Comparison of ENCODE assay signal across 13 cellular contexts in genomic region chr3:123388050-123388449, GRCh38.
DNase-seq lines count a peak whose midpoint lies in the region; ATAC-seq and TF ChIP-seq lines count a peak whose summit lies in the region.
"Had no signal": no experiment of that assay in that cellular context is flagged by ENCODE, and none has a peak within 500 bp of the region (broad histone marks: within the 10 kb centered on the region; RNA-seq: fewer than 3 reads in every experiment).

No MANE protein-coding gene starts in this region.

- no peaks in the 10 kb centered on the region for H3K36me3 ChIP-seq in gastroesophageal sphincter
- H3K36me3 ChIP-seq in rectal smooth muscle tissue (ENCODE audit: control insufficient read depth, insufficient read depth, low read length), result no peaks in the 10 kb centered on the region
- no peaks in the 10 kb centered on the region for H3K36me3 ChIP-seq in transverse colon
- H3K36me3 ChIP-seq in PC-3 (ENCODE audit: low read depth, low read length), result no peaks in the 10 kb centered on the region

- H3K4me2 ChIP-seq in PC-3 (ENCODE audit: low read length), result no peak overlapping the region
- H3K4me2 ChIP-seq: KMS-11 had no signal

- intact Hi-C loops in transverse colon (cut with DNase I; ENCODE audit: low total_unique reads) (no loop called here), PC-3 (cut with micrococcal nuclease) (no loop called here)

- WGBS in gastroesophageal sphincter (ENCODE audit: low coverage in 1 of 2), 2 donors, result 30 to 52% methylated on average over 8 of the region's 8 CpGs
- 82 to 90% methylated on average over 8 of the region's 8 CpGs for WGBS in transverse colon (ENCODE audit: low coverage in 1 of 2), 2 donors

- CTCF ChIA-PET in PC-3 (lab: Charles Lee), result no interaction called here

- H3K9me2 ChIP-seq in PC-3 (replicated peaks; ENCODE audit: low read length), result no peaks in the 10 kb centered on the region

- DNase-seq in chondrocyte (ENCODE audit: low spot score) (peak; percentile 30), transverse colon (no peak), ecto neural progenitor cell (ENCODE audit: low spot score) (no peak), PC-3 (no peak)
- DNase-seq: CD8-positive, alpha-beta T cell; GF-D8; NCI-H1092 treated with DMSO at 0.1 percent for 48 hours; NCI-H1694 treated with DMSO at 0.1 percent for 48 hours; NCI-H748 treated with DMSO at 0.1 percent for 48 hours had no signal

- POLR2A ChIA-PET in PC-3 (lab: Charles Lee; ENCODE audit: unreplicated experiment), result no interaction called here

- BruUV-seq in PC-3 (replicated peaks; lab: Mats Ljungman, UMichigan), result no TSS peak

- peak overlapping the region; percentile 92 to 99 (median 92) for H3K27ac ChIP-seq in gastroesophageal sphincter
- H3K27ac ChIP-seq in rectal smooth muscle tissue (ENCODE audit: low read depth, low read length), result peak overlapping the region; percentile 97
- peak overlapping the region; percentile 69 to 88 (median 83) for H3K27ac ChIP-seq in transverse colon
- no peak overlapping the region for H3K27ac ChIP-seq in PC-3 (ENCODE audit: low read length)
- H3K27ac ChIP-seq: KMS-11 had no signal

- H2AFZ ChIP-seq in PC-3 (ENCODE audit: low read length), result no peak overlapping the region

- H3K36me3 Mint-ChIP-seq in chondrocyte (ENCODE audit: low read depth), result no peaks in the 10 kb centered on the region
- H3K36me3 Mint-ChIP-seq: CD8-positive, alpha-beta T cell had no signal

- H3K4me1 ChIP-seq in gastroesophageal sphincter (peaks cover 26 to 100% (median 56%) of the 10 kb centered on the region in 3 donors), rectal smooth muscle tissue (ENCODE audit: control insufficient read depth, insufficient read depth, low read length) (peaks cover 83% of the 10 kb centered on the region), transverse colon (peaks cover 5 to 63% (median 26%) of the 10 kb centered on the region in 4 donors), PC-3 (ENCODE audit: insufficient read depth, low read length) (peaks cover 3% of the 10 kb centered on the region; the same call in 1 of the 2 replicates)

- TF ChIP-seq CTCF in chondrocyte (IDR thresholded peaks at IDR 0.05), result no peak
- no peak for TF ChIP-seq CTCF in gastroesophageal sphincter (IDR thresholded peaks at IDR 0.05)
- no peak for TF ChIP-seq CTCF in transverse colon (IDR thresholded peaks at IDR 0.05)
- TF ChIP-seq CTCF in PC-3 (conservative IDR thresholded peaks at IDR 0.05; ENCODE audit: low read depth, low read length), result no peak

- TF ChIP-seq EP300 in gastroesophageal sphincter (IDR thresholded peaks at IDR 0.05) (no peak), transverse colon (IDR thresholded peaks at IDR 0.05; ENCODE audit: low read depth) (no peak)

- peaks cover 64% of the 10 kb centered on the region for H3K4me1 Mint-ChIP-seq in chondrocyte (ENCODE audit: low read depth)

- H3K9ac ChIP-seq in rectal smooth muscle tissue (ENCODE audit: low read length), result no peak overlapping the region
- no peak overlapping the region for H3K9ac ChIP-seq in PC-3 (ENCODE audit: low read length)
- H3K9ac ChIP-seq: KMS-11 had no signal

- H3K27ac Mint-ChIP-seq in chondrocyte (ENCODE audit: unreplicated experiment), result no peak overlapping the region
- H3K27ac Mint-ChIP-seq: CD8-positive, alpha-beta T cell had no signal

- H3K4me3 Mint-ChIP-seq in chondrocyte (ENCODE audit: unreplicated experiment), result no peak overlapping the region
- H3K4me3 Mint-ChIP-seq: CD8-positive, alpha-beta T cell had no signal

- ATAC-seq in gastroesophageal sphincter, result no peak
- ATAC-seq in PC-3, result no peak
- ATAC-seq in GM21360 (IDR thresholded peaks at IDR 0.05; ENCODE audit: unreplicated experiment), result no peak
- ATAC-seq: CD8-positive, alpha-beta T cell had no signal

- no peaks in the 10 kb centered on the region for H4K20me1 ChIP-seq in PC-3 (ENCODE audit: low read length)

- TF ChIP-seq POLR2A in gastroesophageal sphincter (IDR thresholded peaks at IDR 0.05) (no peak), transverse colon (IDR thresholded peaks at IDR 0.05) (no peak)

- no peak overlapping the region for H3K4me3 ChIP-seq in gastroesophageal sphincter
- H3K4me3 ChIP-seq in rectal smooth muscle tissue (ENCODE audit: low read length), result no peak overlapping the region
- H3K4me3 ChIP-seq in transverse colon, result no peak overlapping the region
- H3K4me3 ChIP-seq in PC-3 (ENCODE audit: low read length), result no peak overlapping the region

- no peaks in the 10 kb centered on the region for H3K79me2 ChIP-seq in PC-3 (ENCODE audit: low read length)

- H3K9me3 ChIP-seq in gastroesophageal sphincter (no peaks in the 10 kb centered on the region), transverse colon (no peaks in the 10 kb centered on the region), PC-3 (ENCODE audit: low read length) (no peaks in the 10 kb centered on the region)

- peaks cover 25% of the 10 kb centered on the region for H3K27me3 Mint-ChIP-seq in chondrocyte (ENCODE audit: low read depth)

- no peaks in the 10 kb centered on the region for H3K9me3 Mint-ChIP-seq in chondrocyte (ENCODE audit: low read depth)
- H3K9me3 Mint-ChIP-seq: CD8-positive, alpha-beta T cell had no signal

- no peaks in the 10 kb centered on the region for H3F3A ChIP-seq in PC-3 (ENCODE audit: low read length, unreplicated experiment)

- in situ Hi-C loops in transverse colon (cut with MboI; ENCODE audit: low pct_ligation_motif_present in 1 of 4, low pct_unique_long_range_greater_than_20kb in 1 of 4, low sequenced_read_pairs in 3 of 4), result no loop called here

- no peaks in the 10 kb centered on the region for H3K27me3 ChIP-seq in gastroesophageal sphincter
- H3K27me3 ChIP-seq in rectal smooth muscle tissue (ENCODE audit: control insufficient read depth, insufficient read depth, low read length), result no peaks in the 10 kb centered on the region
- H3K27me3 ChIP-seq in transverse colon, result no peaks in the 10 kb centered on the region
- H3K27me3 ChIP-seq in PC-3 (ENCODE audit: low read length), result peaks cover 26% of the 10 kb centered on the region
